ENCODE assay signal across 11 cellular contexts in the genomic region with DNA sequence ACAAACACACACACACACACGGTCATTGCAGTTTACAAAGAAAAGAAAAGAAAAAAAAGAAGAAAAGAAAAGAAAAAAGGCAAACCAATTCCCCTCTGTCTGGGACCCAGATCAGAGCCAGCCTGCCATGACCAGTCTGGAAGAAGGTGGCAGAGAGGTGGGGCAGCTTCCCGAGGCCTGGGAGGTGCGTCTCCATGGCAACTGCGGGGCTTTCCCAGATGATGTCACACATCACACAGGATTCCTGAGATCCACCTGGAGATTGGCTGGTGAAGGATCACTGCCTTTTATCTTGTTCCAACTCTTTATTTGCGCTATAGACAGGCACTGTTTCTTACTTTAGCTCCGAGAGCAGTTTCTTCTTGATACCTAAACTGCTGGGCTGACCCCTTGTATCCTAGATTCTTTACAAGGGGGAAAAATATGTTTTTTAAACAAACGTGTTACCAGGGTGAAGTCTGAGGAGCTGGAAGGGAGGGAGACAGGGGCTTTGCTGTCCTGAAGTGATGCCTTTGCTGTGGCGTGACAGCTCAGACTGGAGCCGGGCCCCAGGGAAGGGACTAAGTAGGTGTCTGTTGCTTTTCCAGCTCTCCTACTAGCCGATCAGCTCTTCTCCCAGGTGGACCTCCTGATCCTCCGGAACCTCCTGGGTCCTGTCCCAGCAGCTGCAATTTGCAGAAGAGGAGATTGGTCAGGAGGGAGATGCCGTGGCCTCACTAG.
A peak's percentile ranks its signal among the peaks of the same experiment; 100 is the strongest.
DNase-seq lines count a peak whose midpoint lies in the region; ATAC-seq and TF ChIP-seq lines count a peak whose summit lies in the region.
"Had no signal": no experiment of that assay in that cellular context is flagged by ENCODE, and none has a peak within 500 bp of the region (broad histone marks: within the 10 kb centered on the region; RNA-seq: fewer than 3 reads in every experiment).

No MANE protein-coding gene starts in this region.

- no peaks in the 10 kb centered on the region for H3K36me3 Mint-ChIP-seq in activated B cell treated with CpG ODN at 0.5 μM for 24 hours (ENCODE audit: low read depth)
- no peaks in the 10 kb centered on the region for H3K36me3 Mint-ChIP-seq in T-cell

- H3K27ac Mint-ChIP-seq in activated B cell treated with CpG ODN at 0.5 μM for 24 hours (no peak overlapping the region), T-cell (no peak overlapping the region)

- ATAC-seq in activated B cell treated with CpG ODN at 0.5 μM for 24 hours (ENCODE audit: low read depth) (no peak), GM19455 (IDR thresholded peaks at IDR 0.05; ENCODE audit: unreplicated experiment) (no peak), GM18511 (IDR thresholded peaks at IDR 0.05; ENCODE audit: unreplicated experiment) (no peak), T-cell (replicated peaks in 1 of 4) (no peak), GM21737 (IDR thresholded peaks at IDR 0.05; ENCODE audit: unreplicated experiment) (no peak)

- H3K27me3 Mint-ChIP-seq in activated B cell treated with CpG ODN at 0.5 μM for 24 hours (no peaks in the 10 kb centered on the region), T-cell (peaks cover 0 to 2% of the 10 kb centered on the region in 2 donors)
- H3K27me3 Mint-ChIP-seq: stimulated activated naive B cell treated with anti-CD40 and anti-IgM and Interleukin-4, amounts not matched to agents 10 μg/mL and 1 μg/mL and 100 μg/mL, for 72 hours had no signal

- CTCF ChIA-PET in activated B cell treated with CpG ODN at 0.5 μM for 24 hours (lab: Charles Lee), result no interaction called here
- CTCF ChIA-PET in T-cell (lab: Charles Lee), result no interaction called here

- H3K4me1 Mint-ChIP-seq in activated B cell treated with CpG ODN at 0.5 μM for 24 hours (peaks cover 58% of the 10 kb centered on the region), T-cell (peaks cover 10 to 23% (median 11%) of the 10 kb centered on the region in 3 donors)

- intact Hi-C loops in activated B cell treated with CpG ODN at 0.5 μM for 24 hours (cut with micrococcal nuclease), result loop anchor here (5.0 to 10.0 kb wide), 2 partner anchors 528 to 846 kb away; no protein-coding TSS in a partner anchor

- POLR2A ChIA-PET in activated B cell treated with CpG ODN at 0.5 μM for 24 hours (lab: Charles Lee) (interaction anchor here (0.6 to 0.9 kb wide), 2 partner anchors 31 to 299 kb away, joined by 3 read pairs; a partner anchor contains a TSS), T-cell (lab: Charles Lee) (no interaction called here)

- DNase-seq in NCI-H345 (lab: John Stamatoyannopoulos, UW) (peak; percentile 50), NCI-H345 treated with DMSO at 0.1 percent for 48 hours (lab: John Stamatoyannopoulos, UW; ENCODE audit: unreplicated experiment) (no peak), activated B cell treated with CpG ODN at 0.5 μM for 24 hours (no peak), kidney tubule cell (ENCODE audit: low spot score) (peak; percentile 98), T-cell (no peak)
- DNase-seq: activated T-cell treated with anti-CD3 and anti-CD28 coated beads for 4 hours; OCI-M1; stimulated activated naive B cell treated with anti-CD40 and anti-IgM and Interleukin-4, amounts not matched to agents 10 μg/mL and 1 μg/mL and 100 μg/mL, for 72 hours had no signal

- H3K4me3 Mint-ChIP-seq in activated B cell treated with CpG ODN at 0.5 μM for 24 hours (peak overlapping the region; percentile 6), T-cell (no peak overlapping the region)

- H3K9me3 Mint-ChIP-seq in activated B cell treated with CpG ODN at 0.5 μM for 24 hours (peaks cover 19% of the 10 kb centered on the region), T-cell (peaks cover 3 to 18% (median 7%) of the 10 kb centered on the region in 3 donors)

- TF ChIP-seq CTCF in activated B cell treated with CpG ODN at 0.5 μM for 24 hours (IDR thresholded peaks at IDR 0.05), result no peak

Comparison
In these comparisons a context has a peak if more than half of its experiments do, and no peak if none do; other contexts are left out.
1. DNase-seq: peak in NCI-H345 (single experiment) and kidney tubule cell (single experiment); none in NCI-H345 treated with DMSO at 0.1 percent for 48 hours (single experiment), activated B cell treated with CpG ODN at 0.5 μM for 24 hours (single experiment) and T-cell (0 of 34).